In genomic region chr20:52031574-52032303, GRCh38 we compare ENCODE assay signal across 1 cellular context.
TF ChIP-seq lines count a peak whose summit lies in the region.

No MANE protein-coding gene starts in this region.

TF ChIP-seq in H1, 55 proteins besides CTCF, POLR2A, EP300 and RAD21 (continued from another document):
- TF ChIP-seq CBX5 (IDR thresholded peaks at IDR 0.05; ENCODE audit: low read depth, low read length) (no peak), FOSL1 (IDR thresholded peaks at IDR 0.05; ENCODE audit: insufficient read depth, low read depth, low read length) (no peak), MAFK (IDR thresholded peaks at IDR 0.05; ENCODE audit: low read depth, low read length) (no peak), CBX8 (IDR thresholded peaks at IDR 0.05; ENCODE audit: borderline replicate concordance, low read depth, low read length) (no peak), GTF2F1 (IDR thresholded peaks at IDR 0.05; ENCODE audit: borderline replicate concordance, low read depth, low read length) (no peak), SP2 (IDR thresholded peaks at IDR 0.05; ENCODE audit: low read length) (no peak), CHD7 (IDR thresholded peaks at IDR 0.05; ENCODE audit: insufficient replicate concordance, low read length) (no peak)
